ENCODE assay signal across 8 cellular contexts in the genomic region with DNA sequence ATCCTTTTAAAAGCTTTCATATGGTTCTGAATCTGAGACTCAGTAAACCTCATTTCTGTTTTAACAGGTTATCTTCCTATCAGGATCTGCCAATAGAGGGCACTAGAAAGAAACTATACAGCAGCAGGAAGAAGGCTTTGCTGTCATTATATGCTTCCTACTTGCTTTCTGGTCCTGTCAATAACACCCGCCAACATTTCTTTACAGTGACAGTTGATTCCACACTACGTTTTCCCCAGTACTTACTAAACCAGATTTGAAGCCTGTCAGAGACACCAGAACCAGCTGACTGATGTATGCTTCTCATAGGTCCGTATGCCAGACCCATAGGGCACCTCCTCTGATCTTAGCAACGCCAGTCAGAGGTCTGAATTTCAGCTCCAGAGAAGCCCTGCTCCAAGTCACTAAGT.
DNase-seq lines count a peak whose midpoint lies in the region; ATAC-seq and TF ChIP-seq lines count a peak whose summit lies in the region.

No MANE protein-coding gene starts in this region.

- H3K9ac ChIP-seq in SU-DHL-6 (ENCODE audit: low read length), result no peak overlapping the region
- H3K9ac ChIP-seq in parathyroid adenoma, result no peak overlapping the region

- H3K36me3 ChIP-seq in SU-DHL-6 (ENCODE audit: low read length) (no peaks in the 10 kb centered on the region), parathyroid adenoma (ENCODE audit: control insufficient read depth, insufficient read depth, low read length) (no peaks in the 10 kb centered on the region), sigmoid colon (no peaks in the 10 kb centered on the region)

- no peak for TF ChIP-seq POLR2A in NB4 (IDR thresholded peaks at IDR 0.05; ENCODE audit: extremely low read depth, insufficient read length)
- no peak for TF ChIP-seq POLR2A in sigmoid colon (IDR thresholded peaks at IDR 0.05)

- no peaks in the 10 kb centered on the region for H4K20me1 ChIP-seq in SU-DHL-6 (ENCODE audit: low read depth, low read length)

- no peaks in the 10 kb centered on the region for H3F3A ChIP-seq in SU-DHL-6 (ENCODE audit: insufficient read depth)

- H3K4me1 Mint-ChIP-seq in activated CD4-positive, alpha-beta T cell treated with anti-CD3 and anti-CD28 coated beads for 36 hours, result no peaks in the 10 kb centered on the region

- H3K4me3 Mint-ChIP-seq in activated CD4-positive, alpha-beta T cell treated with anti-CD3 and anti-CD28 coated beads for 36 hours, result no peak overlapping the region

- peak; percentile 73 for ATAC-seq in activated CD4-positive, alpha-beta T cell treated with anti-CD3 and anti-CD28 coated beads for 36 hours
- ATAC-seq in HG02678 (IDR thresholded peaks at IDR 0.05; ENCODE audit: unreplicated experiment) (peak; percentile 91), foreskin keratinocyte (peak; percentile 58)

- POLR2A ChIA-PET in activated CD4-positive, alpha-beta T cell treated with anti-CD3 and anti-CD28 coated beads for 36 hours (lab: Charles Lee), result no interaction called here

- no peaks in the 10 kb centered on the region for H3K27me3 Mint-ChIP-seq in activated CD4-positive, alpha-beta T cell treated with anti-CD3 and anti-CD28 coated beads for 36 hours

- H3K27ac ChIP-seq in SU-DHL-6 (ENCODE audit: low read depth, low read length), result no peak overlapping the region
- H3K27ac ChIP-seq in foreskin keratinocyte, result no peak overlapping the region
- no peak overlapping the region for H3K27ac ChIP-seq in parathyroid adenoma
- H3K27ac ChIP-seq in sigmoid colon, result no peak overlapping the region

- H3K27ac Mint-ChIP-seq in activated CD4-positive, alpha-beta T cell treated with anti-CD3 and anti-CD28 coated beads for 36 hours, result no peak overlapping the region

- H3K4me2 ChIP-seq in SU-DHL-6 (ENCODE audit: low read depth, low read length, poor library complexity, severe bottlenecking) (peak overlapping the region; percentile 33), parathyroid adenoma (ENCODE audit: low read length) (peak overlapping the region; percentile 55)

- H3K9me3 ChIP-seq in SU-DHL-6 (ENCODE audit: insufficient read depth, low read length) (no peaks in the 10 kb centered on the region), parathyroid adenoma (ENCODE audit: control insufficient read depth, low read length) (no peaks in the 10 kb centered on the region), sigmoid colon (no peaks in the 10 kb centered on the region)

- TF ChIP-seq CTCF in NB4 (IDR thresholded peaks at IDR 0.05; ENCODE audit: low read depth, low read length), result peak; percentile 46
- peak; percentile 31 for TF ChIP-seq CTCF in SU-DHL-6 (IDR thresholded peaks at IDR 0.05; ENCODE audit: insufficient read depth, low read length, poor library complexity, severe bottlenecking)
- TF ChIP-seq CTCF in foreskin keratinocyte (conservative IDR thresholded peaks at IDR 0.05), result peak; percentile 63
- no peak for TF ChIP-seq CTCF in parathyroid adenoma (IDR thresholded peaks at IDR 0.05)
- peak in 1 of 4 experiments; percentile 49 for TF ChIP-seq CTCF in sigmoid colon (IDR thresholded peaks at IDR 0.05)

- WGBS in sigmoid colon, 2 donors, result 12 to 34% methylated on average over 4 of the region's 4 CpGs

- H3K4me1 ChIP-seq in foreskin keratinocyte, result no peaks in the 10 kb centered on the region
- no peaks in the 10 kb centered on the region for H3K4me1 ChIP-seq in parathyroid adenoma
- H3K4me1 ChIP-seq in sigmoid colon, result no peaks in the 10 kb centered on the region

- no peak for TF ChIP-seq EP300 in sigmoid colon (IDR thresholded peaks at IDR 0.05)

- CTCF ChIA-PET in activated CD4-positive, alpha-beta T cell treated with anti-CD3 and anti-CD28 coated beads for 36 hours (lab: Charles Lee), result interaction anchor here (0.5 to 2.9 kb wide), 3 partner anchors 12 to 22 kb away, joined by 3 to 8 read pairs (median 4); no protein-coding TSS in a partner anchor

- H2AFZ ChIP-seq in SU-DHL-6 (ENCODE audit: low read depth, low read length, severe bottlenecking) (peak overlapping the region; percentile 39), parathyroid adenoma (no peak overlapping the region)

- H3K27me3 ChIP-seq in SU-DHL-6 (ENCODE audit: low read length), result no peaks in the 10 kb centered on the region
- no peaks in the 10 kb centered on the region for H3K27me3 ChIP-seq in foreskin keratinocyte
- no peaks in the 10 kb centered on the region for H3K27me3 ChIP-seq in parathyroid adenoma (ENCODE audit: control insufficient read depth, insufficient read depth, low read length)
- no peaks in the 10 kb centered on the region for H3K27me3 ChIP-seq in sigmoid colon

- H3K36me3 Mint-ChIP-seq in activated CD4-positive, alpha-beta T cell treated with anti-CD3 and anti-CD28 coated beads for 36 hours (ENCODE audit: low read depth), result no peaks in the 10 kb centered on the region

- H3K79me2 ChIP-seq in SU-DHL-6 (ENCODE audit: insufficient read depth, low read length) (no peaks in the 10 kb centered on the region), parathyroid adenoma (no peaks in the 10 kb centered on the region)

- intact Hi-C loops in activated CD4-positive, alpha-beta T cell treated with anti-CD3 and anti-CD28 coated beads for 36 hours (cut with DNase I, micrococcal nuclease), result loop anchor here in 1 of 2 experiments (2.0 kb wide), 1 partner anchor 1375 kb away; no protein-coding TSS in a partner anchor
- intact Hi-C loops in sigmoid colon (cut with DNase I), result no loop called here

- no peaks in the 10 kb centered on the region for H3K9me2 ChIP-seq in SU-DHL-6 (replicated peaks; ENCODE audit: insufficient read depth, low read length)

- H3K9me3 Mint-ChIP-seq in activated CD4-positive, alpha-beta T cell treated with anti-CD3 and anti-CD28 coated beads for 36 hours (ENCODE audit: low read depth), result no peaks in the 10 kb centered on the region

- no peak overlapping the region for H3K4me3 ChIP-seq in NB4 (ENCODE audit: low read depth, low read length)
- H3K4me3 ChIP-seq in SU-DHL-6 (ENCODE audit: insufficient read depth, low read length, poor library complexity, severe bottlenecking), result no peak overlapping the region
- H3K4me3 ChIP-seq in parathyroid adenoma (ENCODE audit: low read depth, low read length), result no peak overlapping the region
- peak overlapping the region in 1 of 4 donors; percentile 19 for H3K4me3 ChIP-seq in sigmoid colon

- no peak for DNase-seq in activated CD4-positive, alpha-beta T cell treated with anti-CD3 and anti-CD28 coated beads for 36 hours
- DNase-seq in activated CD4-positive, alpha-beta T cell treated with anti-CD3 and anti-CD28 coated beads for 4 hours, result no peak
- DNase-seq in NB4 (ENCODE audit: low read depth), result peak; percentile 66
- peak; percentile 15 to 46 for DNase-seq in foreskin keratinocyte
- no peak for DNase-seq in sigmoid colon

Comparison
In these comparisons a context has a peak if more than half of its experiments do, and no peak if none do; other contexts are left out.
1. DNase-seq: peak in NB4 (single experiment) and foreskin keratinocyte (2 of 2); none in activated CD4-positive, alpha-beta T cell treated with anti-CD3 and anti-CD28 coated beads for 36 hours (single experiment), activated CD4-positive, alpha-beta T cell treated with anti-CD3 and anti-CD28 coated beads for 4 hours (0 of 2) and sigmoid colon (single experiment).
2. Peak in every context shown above with its lines, with median percentiles within 50 percentile points of each other: ATAC-seq.